ENCODE assay signal across 8 cellular contexts in the genomic region with DNA sequence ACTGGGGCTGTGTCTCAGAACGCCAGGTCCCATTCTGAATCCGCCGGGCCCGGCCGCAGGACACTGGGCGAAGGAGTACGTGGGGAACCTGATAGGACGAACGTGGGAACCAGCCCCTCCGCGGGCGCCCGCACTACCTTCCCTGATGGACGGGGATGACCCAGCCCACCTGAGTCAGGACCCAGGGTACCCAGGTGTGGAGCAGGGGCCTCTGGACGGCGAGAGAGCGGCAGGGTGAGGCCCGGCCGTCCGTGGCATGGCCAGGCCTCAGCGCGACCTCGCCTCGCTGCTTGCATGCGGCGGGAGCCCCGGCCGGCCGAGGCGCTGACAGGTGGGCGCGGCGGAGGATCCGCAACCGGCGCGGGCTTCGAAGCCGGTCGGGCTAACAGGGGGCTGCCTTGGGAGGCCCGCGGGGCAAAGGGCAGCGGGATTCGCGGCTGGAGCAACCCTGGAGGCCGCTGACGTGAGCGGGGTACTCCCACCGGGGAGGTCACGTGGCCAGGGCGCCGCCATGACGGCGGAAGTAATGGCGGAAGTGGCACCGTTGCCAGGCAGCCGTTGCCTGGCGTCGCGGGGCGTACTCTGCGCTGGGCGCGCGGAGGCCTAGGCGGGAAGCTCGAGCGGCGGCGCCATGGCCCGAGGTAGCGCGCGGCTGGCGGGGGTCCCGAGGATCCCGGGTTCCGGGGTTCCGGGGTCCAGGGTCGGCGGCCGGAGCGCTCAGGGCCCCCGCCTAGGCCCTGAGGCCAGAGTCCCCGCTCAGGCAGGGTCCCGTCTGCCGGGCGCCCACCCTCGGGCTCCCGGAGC. TPM values are rescaled to one million over a fixed set of nuclear protein-coding genes. Genes with fewer than 3 reads are reported as not detected.
DNase-seq lines count a peak whose midpoint lies in the region; ATAC-seq and TF ChIP-seq lines count a peak whose summit lies in the region.

WDR90 (plus strand) TSS at position 580 of the 804 bp plus-strand sequence; CDS start at position 632, 52 bp downstream.

- intact Hi-C loops in activated naive CD4-positive, alpha-beta T cell treated with anti-CD3 and anti-CD28 coated beads for 36 hours (cut with micrococcal nuclease) = loop anchor here (1.0 kb wide), 2 partner anchors 13 to 18 kb away; partner anchors contain the start of gene METTL26

- no peaks in the 10 kb centered on the region for H3K27me3 ChIP-seq in gastroesophageal sphincter
- H3K27me3 ChIP-seq in neutrophil = no peaks in the 10 kb centered on the region
- no peaks in the 10 kb centered on the region for H3K27me3 ChIP-seq in subcutaneous abdominal adipose tissue (ENCODE audit: control insufficient read depth in 5 of 5, insufficient read depth in 4 of 5, low read length in 5 of 5)

- H3K4me1 Mint-ChIP-seq in activated naive CD4-positive, alpha-beta T cell treated with anti-CD3 and anti-CD28 coated beads for 36 hours (ENCODE audit: low read depth) = peaks cover 22% of the 10 kb centered on the region

- no peak for TF ChIP-seq EP300 in gastroesophageal sphincter (IDR thresholded peaks at IDR 0.05)

- H3K4me1 ChIP-seq in gastroesophageal sphincter = peaks cover 0 to 68% (median 28%) of the 10 kb centered on the region in 3 donors
- H3K4me1 ChIP-seq in neutrophil (ENCODE audit: control insufficient read depth in 1 of 2, insufficient read depth in 1 of 2, low read depth in 1 of 2, low read length in 1 of 2) = peaks cover 21 to 31% of the 10 kb centered on the region in 2 experiments
- H3K4me1 ChIP-seq in subcutaneous abdominal adipose tissue (ENCODE audit: control insufficient read depth in 5 of 5, insufficient read depth in 5 of 5, low read length in 5 of 5) = peaks cover 0 to 52% (median 44%) of the 10 kb centered on the region in 5 donors

- H3K9me3 ChIP-seq in SK-N-MC (ENCODE audit: low read depth, low read length) (no peaks in the 10 kb centered on the region), gastroesophageal sphincter (no peaks in the 10 kb centered on the region), neutrophil (no peaks in the 10 kb centered on the region), subcutaneous abdominal adipose tissue (ENCODE audit: control insufficient read depth in 5 of 5, low read length in 5 of 5) (no peaks in the 10 kb centered on the region)

- TF ChIP-seq POLR2A in NB4 (IDR thresholded peaks at IDR 0.05; ENCODE audit: extremely low read depth, insufficient read length) (peak; percentile 39), gastroesophageal sphincter (IDR thresholded peaks at IDR 0.05) (peak; percentile 47 to 62)

- no peaks in the 10 kb centered on the region for H3K36me3 Mint-ChIP-seq in activated naive CD4-positive, alpha-beta T cell treated with anti-CD3 and anti-CD28 coated beads for 36 hours (ENCODE audit: low read depth)

- H3K4me3 ChIP-seq in NB4 (ENCODE audit: low read depth, low read length) (peak within 1 kb of the TSS; percentile 40), SK-N-MC (peak within 1 kb of the TSS; percentile 91), gastroesophageal sphincter (peak within 1 kb of the TSS; percentile 90 to 92), neutrophil (ENCODE audit: low read depth in 1 of 2, low read length in 1 of 2) (peak within 1 kb of the TSS; percentile 80 to 84), subcutaneous abdominal adipose tissue (ENCODE audit: low read depth in 1 of 5, low read length in 5 of 5) (peak within 1 kb of the TSS; percentile 67 to 74 (median 69))

- no peaks in the 10 kb centered on the region for H3K27me3 Mint-ChIP-seq in activated naive CD4-positive, alpha-beta T cell treated with anti-CD3 and anti-CD28 coated beads for 36 hours (ENCODE audit: low read depth)

- H3K36me3 ChIP-seq in SK-N-MC (ENCODE audit: insufficient read depth, low read length) = no peaks in the 10 kb centered on the region
- peaks cover 0 to 32% of the 10 kb centered on the region in 2 donors for H3K36me3 ChIP-seq in gastroesophageal sphincter
- no peaks in the 10 kb centered on the region for H3K36me3 ChIP-seq in neutrophil
- peaks cover 0 to 9% (median 8%) of the 10 kb centered on the region in 5 donors for H3K36me3 ChIP-seq in subcutaneous abdominal adipose tissue (ENCODE audit: control insufficient read depth in 5 of 5, insufficient read depth in 5 of 5, low read length in 5 of 5)

- H3K27ac Mint-ChIP-seq in activated naive CD4-positive, alpha-beta T cell treated with anti-CD3 and anti-CD28 coated beads for 36 hours = peak within 1 kb of the TSS; percentile 66

- 20% methylated on average over 1 of the region's 90 CpGs; no CpG with 5 or more reads in 1 of the 2 donors for WGBS in gastroesophageal sphincter (ENCODE audit: low coverage in 1 of 2), 2 donors

- H3K9me3 Mint-ChIP-seq in activated naive CD4-positive, alpha-beta T cell treated with anti-CD3 and anti-CD28 coated beads for 36 hours = no peaks in the 10 kb centered on the region

- H3K9ac ChIP-seq in SK-N-MC (ENCODE audit: insufficient read length) (peak within 1 kb of the TSS; percentile 96), subcutaneous abdominal adipose tissue (ENCODE audit: low read length in 5 of 5) (peak within 1 kb of the TSS; percentile 62 to 81 (median 77))

- no peak for TF ChIP-seq CTCF in NB4 (IDR thresholded peaks at IDR 0.05; ENCODE audit: low read depth, low read length)
- no peak for TF ChIP-seq CTCF in gastroesophageal sphincter (IDR thresholded peaks at IDR 0.05)
- TF ChIP-seq CTCF in neutrophil (IDR thresholded peaks at IDR 0.05) = no peak

- DNase-seq in GM04504 (ENCODE audit: low read depth) (peak; percentile 77), NB4 (ENCODE audit: low read depth) (peak; percentile 90), SK-N-MC (ENCODE audit: low read depth, low spot score) (peak; percentile 28)
- DNase-seq in activated naive CD4-positive, alpha-beta T cell treated with anti-CD3 and anti-CD28 coated beads for 36 hours = peak; percentile 93

- peak within 1 kb of the TSS; percentile 86 for H3K27ac ChIP-seq in SK-N-MC
- H3K27ac ChIP-seq in gastroesophageal sphincter = peak within 1 kb of the TSS; percentile 84 to 93 (median 88)
- peak within 1 kb of the TSS; percentile 78 for H3K27ac ChIP-seq in neutrophil
- H3K27ac ChIP-seq in subcutaneous abdominal adipose tissue (ENCODE audit: low read depth, low read length) = peak within 1 kb of the TSS; percentile 64

- CTCF ChIA-PET in activated naive CD4-positive, alpha-beta T cell treated with anti-CD3 and anti-CD28 coated beads for 36 hours (lab: Charles Lee) = interaction anchor here (1.2 to 2.0 kb wide), 2 partner anchors 12 to 27 kb away, joined by 3 to 6 read pairs; partner anchors contain the start of genes METTL26 and RHBDL1

- peak within 1 kb of the TSS; percentile 79 for H3K4me3 Mint-ChIP-seq in activated naive CD4-positive, alpha-beta T cell treated with anti-CD3 and anti-CD28 coated beads for 36 hours

- ATAC-seq in HG02571 (IDR thresholded peaks at IDR 0.05; ENCODE audit: unreplicated experiment) = peak; percentile 77
- peak; percentile 97 for ATAC-seq in gastroesophageal sphincter

RNA-seq across cellular contexts. Expression of gene WDR90, which starts in this region (rescaled TPM):
- 10 to 100 TPM; 65.9 to 66.9 TPM for total RNA-seq in activated naive CD4-positive, alpha-beta T cell treated with anti-CD3 and anti-CD28 coated beads for 36 hours
- total RNA-seq in gastroesophageal sphincter = 10 to 100 TPM in 3 of 4 donors, 1 to 10 TPM in 1; 8.5 to 21.2 (median 16.8) TPM

Comparison
In these comparisons a context has a peak if more than half of its experiments do, and no peak if none do; other contexts are left out.
1. Peak in every context shown above with its lines: DNase-seq, ATAC-seq, H3K4me3 ChIP-seq and H3K27ac ChIP-seq.
2. DNase-seq: peak in every context shown above with its lines; median percentile 93 in activated naive CD4-positive, alpha-beta T cell treated with anti-CD3 and anti-CD28 coated beads for 36 hours; 90 in NB4; 77 in GM04504; 28 in SK-N-MC.
3. H3K4me3 ChIP-seq: peak in every context shown above with its lines; median percentile 91 in SK-N-MC; 91 in gastroesophageal sphincter; 82 in neutrophil; 69 in subcutaneous abdominal adipose tissue; 40 in NB4.